8 cellular contexts compared by ENCODE assay signal in the genomic region with DNA sequence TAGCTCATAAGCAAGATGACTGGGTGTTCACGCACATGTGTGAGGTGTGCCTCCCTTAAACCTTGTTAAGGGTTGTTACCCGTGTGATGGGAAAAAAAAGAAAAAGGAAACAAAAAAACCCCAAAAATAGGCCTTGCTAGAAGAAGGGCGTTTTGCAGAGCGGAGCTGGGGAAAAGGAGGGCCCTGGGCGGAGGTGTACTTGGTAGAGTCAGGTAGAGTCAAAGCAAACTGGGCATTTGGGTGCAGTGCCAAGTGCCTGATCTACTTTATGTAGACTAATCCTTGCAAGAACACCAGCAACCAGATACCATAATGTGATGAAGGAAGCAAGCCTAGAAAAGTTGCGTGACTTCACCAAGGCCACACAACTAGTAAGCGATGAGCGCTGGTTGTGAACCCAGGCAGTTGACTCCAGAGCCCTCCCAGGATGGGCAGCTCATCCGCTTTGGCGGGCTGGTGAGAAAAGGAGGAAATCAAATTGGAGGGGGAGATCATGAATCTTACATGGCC. TPM values are rescaled to one million over a fixed set of nuclear protein-coding genes. Genes with fewer than 3 reads are reported as not detected.
A peak's percentile ranks its signal among the peaks of the same experiment; 100 is the strongest.
DNase-seq lines count a peak whose midpoint lies in the region; ATAC-seq and TF ChIP-seq lines count a peak whose summit lies in the region.

No MANE protein-coding gene starts in this region.

- H3K4me1 ChIP-seq in PC-9 (replicated peaks; ENCODE audit: insufficient read depth) = peaks cover 23% of the 10 kb centered on the region

- H2AFZ ChIP-seq in PC-9 = no peak overlapping the region

- H3K4me3 ChIP-seq in PC-9 = no peak overlapping the region

- POLR2A ChIA-PET in CD4-positive, alpha-beta T cell (lab: Charles Lee) = interaction anchor here (0.9 to 5.0 kb wide), 7 partner anchors 13 to 394 kb away, joined by 4 to 77 read pairs (median 8); a partner anchor contains a TSS
- POLR2A ChIA-PET in PC-9 (lab: Charles Lee; ENCODE audit: unreplicated experiment) = no interaction called here

- H3K79me2 ChIP-seq in PC-9 (ENCODE audit: low read depth) = peaks cover 14% of the 10 kb centered on the region

- peak overlapping the region; percentile 95 for H3K4me3 Mint-ChIP-seq in CD4-positive, alpha-beta T cell
- H3K4me3 Mint-ChIP-seq in endothelial cell (ENCODE audit: unreplicated experiment) = peak overlapping the region; percentile 87
- H3K4me3 Mint-ChIP-seq in osteocyte (ENCODE audit: unreplicated experiment) = peak overlapping the region; percentile 83

- intact Hi-C loops in CD4-positive, alpha-beta T cell (cut with DNase I, micrococcal nuclease) = loop anchor here (1.0 to 10.0 kb wide), 5 partner anchors 11 to 1324 kb away; a partner anchor contains a TSS
- intact Hi-C loops in PC-9 (cut with micrococcal nuclease; ENCODE audit: unreplicated experiment) = no loop called here

- H3F3A ChIP-seq in PC-9 (ENCODE audit: insufficient read depth, low read depth) = peaks cover 15% of the 10 kb centered on the region; the same call in 1 of the 2 replicates

- no peaks in the 10 kb centered on the region for H3K27me3 ChIP-seq in CD4-positive, alpha-beta T cell (ENCODE audit: control insufficient read depth, insufficient read depth, low read length)
- no peaks in the 10 kb centered on the region for H3K27me3 ChIP-seq in PC-9 (ENCODE audit: insufficient read depth, low read depth)

- H3K9me2 ChIP-seq in PC-9 (ENCODE audit: insufficient read depth) = no peaks in the 10 kb centered on the region

- H3K4me1 Mint-ChIP-seq in CD4-positive, alpha-beta T cell (ENCODE audit: low read depth) = peaks cover 56% of the 10 kb centered on the region
- H3K4me1 Mint-ChIP-seq in endothelial cell (ENCODE audit: unreplicated experiment) = peaks cover 40% of the 10 kb centered on the region
- H3K4me1 Mint-ChIP-seq in osteocyte (ENCODE audit: unreplicated experiment) = peaks cover 30% of the 10 kb centered on the region

- no peaks in the 10 kb centered on the region for H4K20me1 ChIP-seq in PC-9 (ENCODE audit: insufficient read depth)

- no TSS peak for BruUV-seq in PC-9 (replicated peaks; lab: Mats Ljungman, UMichigan)

- peak overlapping the region; percentile 90 for H3K4me2 ChIP-seq in PC-9

- H3K9me3 Mint-ChIP-seq in CD4-positive, alpha-beta T cell = no peaks in the 10 kb centered on the region
- H3K9me3 Mint-ChIP-seq in endothelial cell (ENCODE audit: unreplicated experiment) (no peaks in the 10 kb centered on the region), osteocyte (ENCODE audit: unreplicated experiment) (no peaks in the 10 kb centered on the region)

- H3K27me3 Mint-ChIP-seq in CD4-positive, alpha-beta T cell = no peaks in the 10 kb centered on the region
- peaks cover 23% of the 10 kb centered on the region for H3K27me3 Mint-ChIP-seq in endothelial cell (ENCODE audit: unreplicated experiment)
- H3K27me3 Mint-ChIP-seq in osteocyte (ENCODE audit: unreplicated experiment) = no peaks in the 10 kb centered on the region

- DNase-seq in CD4-positive, alpha-beta T cell = no peak
- DNase-seq in PC-9 = no peak
- DNase-seq in endothelial cell (ENCODE audit: low spot score) = no peak
- no peak for DNase-seq in osteocyte (ENCODE audit: extremely low spot score, unreplicated experiment)
- no peak for DNase-seq in NCI-H1694 (lab: John Stamatoyannopoulos, UW)
- no peak for DNase-seq in effector CD4-positive, alpha-beta T cell
- DNase-seq in activated CD8-positive, alpha-beta memory T cell treated with anti-CD3 and anti-CD28 coated beads, Interleukin-2, amount 50 U/mL, for 4 hours = no peak

- H3K36me3 Mint-ChIP-seq in CD4-positive, alpha-beta T cell (ENCODE audit: low read depth) = peaks cover 36% of the 10 kb centered on the region
- H3K36me3 Mint-ChIP-seq in endothelial cell (ENCODE audit: low read depth, unreplicated experiment) (peaks cover 32% of the 10 kb centered on the region), osteocyte (ENCODE audit: unreplicated experiment) (peaks cover 6% of the 10 kb centered on the region)

- H3K9me3 ChIP-seq in CD4-positive, alpha-beta T cell (ENCODE audit: control insufficient read depth, low read length) = no peaks in the 10 kb centered on the region
- no peaks in the 10 kb centered on the region for H3K9me3 ChIP-seq in PC-9 (ENCODE audit: insufficient read depth, low read depth)

- TF ChIP-seq CTCF in CD4-positive, alpha-beta T cell (IDR thresholded peaks at IDR 0.05) = no peak
- TF ChIP-seq CTCF in PC-9 (conservative IDR thresholded peaks at IDR 0.05) (no peak), endothelial cell (IDR thresholded peaks at IDR 0.05; ENCODE audit: unreplicated experiment) (no peak), osteocyte (IDR thresholded peaks at IDR 0.05) (no peak)

- no peak for ATAC-seq in CD4-positive, alpha-beta T cell (ENCODE audit: poor library complexity)
- no peak for ATAC-seq in HG03159 (IDR thresholded peaks at IDR 0.05; ENCODE audit: unreplicated experiment)

- peak overlapping the region; percentile 99 for H3K27ac Mint-ChIP-seq in CD4-positive, alpha-beta T cell
- H3K27ac Mint-ChIP-seq in endothelial cell (ENCODE audit: unreplicated experiment) (peak overlapping the region; percentile 59), osteocyte (ENCODE audit: unreplicated experiment) (peak overlapping the region; percentile 92)

- peak overlapping the region; percentile 54 for H3K27ac ChIP-seq in CD4-positive, alpha-beta T cell (ENCODE audit: low read depth, low read length)
- no peak overlapping the region for H3K27ac ChIP-seq in PC-9

- CTCF ChIA-PET in CD4-positive, alpha-beta T cell (lab: Charles Lee) = no interaction called here
- CTCF ChIA-PET in PC-9 (lab: Charles Lee) = no interaction called here

- no peaks in the 10 kb centered on the region for H3K36me3 ChIP-seq in PC-9 (ENCODE audit: low read depth)

RNA-seq across cellular contexts. Expression of a gene that starts 1.2 kb away (rescaled TPM):
- 1 to 10 TPM; 7.7 to 7.9 TPM for total RNA-seq in CD4-positive, alpha-beta T cell
- total RNA-seq in PC-9 (2021) (9.6 and 12.7 TPM in 2 replicates), endothelial cell (ENCODE audit: unreplicated experiment) (12.4 TPM), osteocyte (10.6 and 11.6 TPM in 2 replicates)

RNA-seq across cellular contexts. Expression of a gene that starts 12.8 kb away (rescaled TPM):
- total RNA-seq in CD4-positive, alpha-beta T cell = 10 to 100 TPM; 25.3 to 29.0 TPM
- total RNA-seq in PC-9 (2021) = 40.4 and 43.2 TPM in 2 replicates
- total RNA-seq in endothelial cell (ENCODE audit: unreplicated experiment) = 35.8 TPM
- total RNA-seq in osteocyte = 25.9 and 34.4 TPM in 2 replicates

RNA-seq across cellular contexts. Expression of a gene that starts 13.0 kb away (rescaled TPM):
- 100 to 1,000 TPM; 198 to 206 TPM for total RNA-seq in CD4-positive, alpha-beta T cell
- total RNA-seq in PC-9 (2021) = 53.3 and 57.1 TPM in 2 replicates
- 54.8 TPM for total RNA-seq in endothelial cell (ENCODE audit: unreplicated experiment)
- total RNA-seq in osteocyte = 106 and 107 TPM in 2 replicates

RNA-seq across cellular contexts. Expression of a gene that starts 22.1 kb away (rescaled TPM):
- total RNA-seq in CD4-positive, alpha-beta T cell = 1 to 10 TPM; 6.2 to 6.3 TPM
- total RNA-seq in PC-9 (2021) (23.8 and 27.2 TPM in 2 replicates), endothelial cell (ENCODE audit: unreplicated experiment) (11.3 TPM), osteocyte (11.2 and 15.2 TPM in 2 replicates)
